2 cellular contexts compared by ENCODE assay signal in genomic region chr17:66040402-66040801, GRCh38.
TF ChIP-seq lines count a peak whose summit lies in the region.

No MANE protein-coding gene starts in this region.

TF ChIP-seq in HEK293, 187 proteins besides CTCF, POLR2A, EP300 and RAD21 (continued from another document):
- TF ChIP-seq ZNF513 (tag by site-specific recombination; IDR thresholded peaks at IDR 0.05), result no peak
- TF ChIP-seq ZNF26 (tag by site-specific recombination; IDR thresholded peaks at IDR 0.05), result no peak
- TF ChIP-seq ZFP41 (tag by site-specific recombination; IDR thresholded peaks at IDR 0.05; ENCODE audit: borderline replicate concordance), result no peak
- TF ChIP-seq ELK4 (IDR thresholded peaks at IDR 0.05; ENCODE audit: borderline replicate concordance, low read depth, low read length), result no peak
- TF ChIP-seq SP2 (tag by site-specific recombination; IDR thresholded peaks at IDR 0.05), result no peak
- TF ChIP-seq ZNF148 (tag by site-specific recombination; IDR thresholded peaks at IDR 0.05; ENCODE audit: borderline replicate concordance), result no peak
- no peak for TF ChIP-seq KLF10 (tag by site-specific recombination; IDR thresholded peaks at IDR 0.05)
- no peak for TF ChIP-seq ZNF112 (tag by site-specific recombination; IDR thresholded peaks at IDR 0.05)
- TF ChIP-seq ZNF239 (tag by site-specific recombination; IDR thresholded peaks at IDR 0.05), result no peak

TF ChIP-seq in SK-N-SH treated with all-trans-retinoic acid at 6 μM for 48 hours, 23 proteins besides CTCF, POLR2A, EP300 and RAD21 (continued from another document):
- TF ChIP-seq GLIS3 (CRISPR knock-in tag; IDR thresholded peaks at IDR 0.05), result no peak
- no peak for TF ChIP-seq POU6F1 (CRISPR knock-in tag; IDR thresholded peaks at IDR 0.05; ENCODE audit: borderline replicate concordance, low read depth)
- no peak for TF ChIP-seq ZFP3 (CRISPR knock-in tag; IDR thresholded peaks at IDR 0.05)
- TF ChIP-seq ZC3H10 (CRISPR knock-in tag; IDR thresholded peaks at IDR 0.05), result no peak
- no peak for TF ChIP-seq OSR1 (CRISPR knock-in tag; IDR thresholded peaks at IDR 0.05)
- TF ChIP-seq ESRRG (CRISPR knock-in tag; IDR thresholded peaks at IDR 0.05), result no peak
